In genomic region chrX:25601323-25601722, GRCh38 we compare ENCODE assay signal across 37 cellular contexts.
"Had no signal": no experiment of that assay in that cellular context is flagged by ENCODE, and none has a peak within 500 bp of the region (broad histone marks: within the 10 kb centered on the region; RNA-seq: fewer than 3 reads in every experiment).

No MANE protein-coding gene starts in this region.

- H3K9me3 ChIP-seq: ascending aorta, body of pancreas had no signal

- H3K4me3 ChIP-seq: ascending aorta, body of pancreas, breast epithelium had no signal

- H3K4me1 Mint-ChIP-seq: activated B cell treated with CpG ODN at 0.5 μM for 24 hours; activated CD4-positive, alpha-beta memory T cell treated with anti-CD3 and anti-CD28 coated beads, Interleukin-2, amount 10 ng/mL, durations not matched to agents 7 days and 5 days; activated CD4-positive, alpha-beta T cell treated with anti-CD3 and anti-CD28 coated beads for 36 hours; activated CD4-positive, alpha-beta T cell treated with anti-CD3 and anti-CD28 coated beads, Interleukin-2, amount 10 ng/mL, durations not matched to agents 7 days and 5 days; activated CD8-positive, alpha-beta memory T cell treated with anti-CD3 and anti-CD28 coated beads, Interleukin-2, amount 10 ng/mL, durations not matched to agents 7 days and 5 days; activated naive CD4-positive, alpha-beta T cell treated with anti-CD3 and anti-CD28 coated beads, Interleukin-2, amount 10 ng/mL, durations not matched to agents 7 days and 5 days; activated naive CD4-positive, alpha-beta T cell treated with anti-CD3 and anti-CD28 coated beads, Interleukin-2, amount 50 U/mL, for 24 hours; activated naive CD8-positive, alpha-beta T cell treated with anti-CD3 and anti-CD28 coated beads, Interleukin-2, amount 10 ng/mL, durations not matched to agents 7 days and 5 days; activated naive CD8-positive, alpha-beta T cell treated with anti-CD3 and anti-CD28 coated beads, Interleukin-2, amount 50 U/mL, for 24 hours had no signal

- H3K27ac ChIP-seq: ascending aorta, body of pancreas, brain microvascular endothelial cell, breast epithelium, VCaP had no signal

- H3K27me3 Mint-ChIP-seq: activated B cell treated with CpG ODN at 0.5 μM for 24 hours; activated CD4-positive, alpha-beta memory T cell treated with anti-CD3 and anti-CD28 coated beads, Interleukin-2, amount 10 ng/mL, durations not matched to agents 7 days and 5 days; activated CD4-positive, alpha-beta T cell treated with anti-CD3 and anti-CD28 coated beads for 36 hours; activated CD4-positive, alpha-beta T cell treated with anti-CD3 and anti-CD28 coated beads, Interleukin-2, amount 10 ng/mL, durations not matched to agents 7 days and 5 days; activated CD8-positive, alpha-beta memory T cell treated with anti-CD3 and anti-CD28 coated beads, Interleukin-2, amount 10 ng/mL, durations not matched to agents 7 days and 5 days; activated naive CD4-positive, alpha-beta T cell treated with anti-CD3 and anti-CD28 coated beads, Interleukin-2, amount 10 ng/mL, durations not matched to agents 7 days and 5 days; activated naive CD4-positive, alpha-beta T cell treated with anti-CD3 and anti-CD28 coated beads, Interleukin-2, amount 50 U/mL, for 24 hours; activated naive CD8-positive, alpha-beta T cell; activated naive CD8-positive, alpha-beta T cell treated with anti-CD3 and anti-CD28 coated beads, Interleukin-2, amount 10 ng/mL, durations not matched to agents 7 days and 5 days; activated naive CD8-positive, alpha-beta T cell treated with anti-CD3 and anti-CD28 coated beads, Interleukin-2, amount 50 U/mL, for 24 hours had no signal

- H3K27me3 ChIP-seq: ascending aorta, body of pancreas, brain microvascular endothelial cell had no signal

- DNase-seq: activated B cell treated with CpG ODN at 0.5 μM for 24 hours; activated CD4-positive, alpha-beta memory T cell treated with anti-CD3 and anti-CD28 coated beads, Interleukin-2, amount 10 ng/mL, durations not matched to agents 7 days and 5 days; activated CD4-positive, alpha-beta T cell treated with anti-CD3 and anti-CD28 coated beads for 1 hour; activated CD4-positive, alpha-beta T cell treated with anti-CD3 and anti-CD28 coated beads for 36 hours; activated CD4-positive, alpha-beta T cell treated with anti-CD3 and anti-CD28 coated beads for 48 hours; activated CD4-positive, alpha-beta T cell treated with anti-CD3 and anti-CD28 coated beads, Interleukin-2, amount 10 ng/mL, durations not matched to agents 7 days and 5 days; activated CD4-positive, alpha-beta T cell treated with anti-CD3 and anti-CD28 coated beads, Interleukin-2, amount 50 U/mL, for 48 hours; activated CD8-positive, alpha-beta memory T cell treated with anti-CD3 and anti-CD28 coated beads for 24 hours; activated CD8-positive, alpha-beta memory T cell treated with anti-CD3 and anti-CD28 coated beads, Interleukin-2, amount 10 ng/mL, durations not matched to agents 7 days and 5 days; activated CD8-positive, alpha-beta memory T cell treated with anti-CD3 and anti-CD28 coated beads, Interleukin-2, amount 50 U/mL, for 48 hours; activated CD8-positive, alpha-beta T cell treated with anti-CD3 and anti-CD28 coated beads, Interleukin-2, amount 10 ng/mL, durations not matched to agents 7 days and 5 days; activated effector memory CD4-positive, alpha-beta T cell treated with Interleukin-2 at 50 U/mL for 16 hours; activated gamma-delta T cell; activated naive CD4-positive, alpha-beta T cell treated with anti-CD3 and anti-CD28 coated beads, Interleukin-2, amount 10 ng/mL, durations not matched to agents 7 days and 5 days; activated naive CD4-positive, alpha-beta T cell treated with Interleukin-2 at 50 U/mL for 16 hours; activated naive CD8-positive, alpha-beta T cell treated with anti-CD3 and anti-CD28 coated beads, Interleukin-2, amount 10 ng/mL, durations not matched to agents 7 days and 5 days; activated naive CD8-positive, alpha-beta T cell treated with anti-CD3 and anti-CD28 coated beads, Interleukin-2, amount 50 U/mL, for 24 hours; activated T-cell treated with anti-CD3 and anti-CD28 coated beads, Interleukin-2, amount 50 U/mL, for 24 hours; activated T-cell treated with anti-CD3 and anti-CD28 coated beads, Interleukin-2, amount 50 U/mL, for 48 hours; amygdala; anterior cingulate cortex; body of pancreas; central memory CD4-positive, alpha-beta T cell; cerebellar nuclear complex; T-helper 1 cell; T-helper 2 cell; T-helper 9 cell had no signal

- H3K4me3 Mint-ChIP-seq: activated B cell treated with CpG ODN at 0.5 μM for 24 hours; activated CD4-positive, alpha-beta memory T cell treated with anti-CD3 and anti-CD28 coated beads, Interleukin-2, amount 10 ng/mL, durations not matched to agents 7 days and 5 days; activated CD4-positive, alpha-beta T cell treated with anti-CD3 and anti-CD28 coated beads for 36 hours; activated CD4-positive, alpha-beta T cell treated with anti-CD3 and anti-CD28 coated beads, Interleukin-2, amount 10 ng/mL, durations not matched to agents 7 days and 5 days; activated CD8-positive, alpha-beta memory T cell treated with anti-CD3 and anti-CD28 coated beads, Interleukin-2, amount 10 ng/mL, durations not matched to agents 7 days and 5 days; activated CD8-positive, alpha-beta T cell treated with anti-CD3 and anti-CD28 coated beads, Interleukin-2, amount 10 ng/mL, durations not matched to agents 7 days and 5 days; activated naive CD4-positive, alpha-beta T cell treated with anti-CD3 and anti-CD28 coated beads, Interleukin-2, amount 10 ng/mL, durations not matched to agents 7 days and 5 days; activated naive CD4-positive, alpha-beta T cell treated with anti-CD3 and anti-CD28 coated beads, Interleukin-2, amount 50 U/mL, for 24 hours; activated naive CD8-positive, alpha-beta T cell; activated naive CD8-positive, alpha-beta T cell treated with anti-CD3 and anti-CD28 coated beads, Interleukin-2, amount 10 ng/mL, durations not matched to agents 7 days and 5 days; activated naive CD8-positive, alpha-beta T cell treated with anti-CD3 and anti-CD28 coated beads, Interleukin-2, amount 50 U/mL, for 24 hours; activated T-cell treated with anti-CD3 and anti-CD28 coated beads, Interleukin-2, amount 50 U/mL, for 24 hours; T-helper 1 cell treated with Interleukin-12 subunit alpha and Interleukin-12 subunit beta and Interleukin-4 antibody, amounts not matched to agents 30 μg/mL and 1 μg/mL, for 36 hours; T-helper 2 cell treated with Interferon-gamma antibody and Interleukin-4, amounts not matched to agents 5 μg/mL and 100 μg/mL, for 36 hours had no signal

- FAIRE-seq: TTC549 had no signal

- H3K36me3 Mint-ChIP-seq: activated CD8-positive, alpha-beta memory T cell treated with anti-CD3 and anti-CD28 coated beads, Interleukin-2, amount 10 ng/mL, durations not matched to agents 7 days and 5 days; activated naive CD4-positive, alpha-beta T cell treated with anti-CD3 and anti-CD28 coated beads, Interleukin-2, amount 10 ng/mL, durations not matched to agents 7 days and 5 days; activated naive CD4-positive, alpha-beta T cell treated with anti-CD3 and anti-CD28 coated beads, Interleukin-2, amount 50 U/mL, for 24 hours; activated naive CD8-positive, alpha-beta T cell; activated naive CD8-positive, alpha-beta T cell treated with anti-CD3 and anti-CD28 coated beads, Interleukin-2, amount 10 ng/mL, durations not matched to agents 7 days and 5 days had no signal

- ATAC-seq: activated CD4-positive, alpha-beta T cell treated with anti-CD3 and anti-CD28 coated beads for 36 hours; activated CD8-positive, alpha-beta memory T cell treated with anti-CD3 and anti-CD28 coated beads, Interleukin-2, amount 10 ng/mL, durations not matched to agents 7 days and 5 days; activated CD8-positive, alpha-beta T cell treated with anti-CD3 and anti-CD28 coated beads, Interleukin-2, amount 10 ng/mL, durations not matched to agents 7 days and 5 days; activated naive CD8-positive, alpha-beta T cell treated with anti-CD3 and anti-CD28 coated beads, Interleukin-2, amount 50 U/mL, for 24 hours; body of pancreas had no signal

- H3K36me3 ChIP-seq: ascending aorta, brain microvascular endothelial cell, breast epithelium had no signal

- H3K4me1 ChIP-seq: ascending aorta, body of pancreas, breast epithelium had no signal

- H3K9me3 Mint-ChIP-seq: activated CD4-positive, alpha-beta memory T cell treated with anti-CD3 and anti-CD28 coated beads, Interleukin-2, amount 10 ng/mL, durations not matched to agents 7 days and 5 days; activated naive CD4-positive, alpha-beta T cell treated with anti-CD3 and anti-CD28 coated beads, Interleukin-2, amount 10 ng/mL, durations not matched to agents 7 days and 5 days; activated naive CD4-positive, alpha-beta T cell treated with anti-CD3 and anti-CD28 coated beads, Interleukin-2, amount 50 U/mL, for 24 hours; activated naive CD8-positive, alpha-beta T cell treated with anti-CD3 and anti-CD28 coated beads, Interleukin-2, amount 10 ng/mL, durations not matched to agents 7 days and 5 days had no signal

- H3K27ac Mint-ChIP-seq: activated B cell treated with CpG ODN at 0.5 μM for 24 hours; activated CD4-positive, alpha-beta memory T cell treated with anti-CD3 and anti-CD28 coated beads, Interleukin-2, amount 10 ng/mL, durations not matched to agents 7 days and 5 days; activated CD4-positive, alpha-beta T cell treated with anti-CD3 and anti-CD28 coated beads for 36 hours; activated CD4-positive, alpha-beta T cell treated with anti-CD3 and anti-CD28 coated beads, Interleukin-2, amount 10 ng/mL, durations not matched to agents 7 days and 5 days; activated CD8-positive, alpha-beta memory T cell treated with anti-CD3 and anti-CD28 coated beads, Interleukin-2, amount 10 ng/mL, durations not matched to agents 7 days and 5 days; activated CD8-positive, alpha-beta T cell treated with anti-CD3 and anti-CD28 coated beads, Interleukin-2, amount 10 ng/mL, durations not matched to agents 7 days and 5 days; activated naive CD4-positive, alpha-beta T cell treated with anti-CD3 and anti-CD28 coated beads, Interleukin-2, amount 10 ng/mL, durations not matched to agents 7 days and 5 days; activated naive CD4-positive, alpha-beta T cell treated with anti-CD3 and anti-CD28 coated beads, Interleukin-2, amount 50 U/mL, for 24 hours; activated naive CD8-positive, alpha-beta T cell; activated naive CD8-positive, alpha-beta T cell treated with anti-CD3 and anti-CD28 coated beads, Interleukin-2, amount 10 ng/mL, durations not matched to agents 7 days and 5 days; activated naive CD8-positive, alpha-beta T cell treated with anti-CD3 and anti-CD28 coated beads, Interleukin-2, amount 50 U/mL, for 24 hours; activated T-cell treated with anti-CD3 and anti-CD28 coated beads, Interleukin-2, amount 50 U/mL, for 24 hours; activated T-helper 2 cell treated with anti-CD3 and anti-CD28 coated beads, Interferon-gamma antibody, Interleukin-2, Interleukin-4, amounts not matched to agents 10 μg/mL and 5 μg/mL and 100 μg/mL, durations not matched to agents 14 hours and 24 hours and 36 hours; T-helper 1 cell treated with Interleukin-12 subunit alpha and Interleukin-12 subunit beta and Interleukin-4 antibody, amounts not matched to agents 30 μg/mL and 1 μg/mL, for 36 hours; T-helper 2 cell treated with Interferon-gamma antibody and Interleukin-4, amounts not matched to agents 5 μg/mL and 100 μg/mL, for 36 hours had no signal
